ENCODE assay signal across 11 cellular contexts in the genomic region with DNA sequence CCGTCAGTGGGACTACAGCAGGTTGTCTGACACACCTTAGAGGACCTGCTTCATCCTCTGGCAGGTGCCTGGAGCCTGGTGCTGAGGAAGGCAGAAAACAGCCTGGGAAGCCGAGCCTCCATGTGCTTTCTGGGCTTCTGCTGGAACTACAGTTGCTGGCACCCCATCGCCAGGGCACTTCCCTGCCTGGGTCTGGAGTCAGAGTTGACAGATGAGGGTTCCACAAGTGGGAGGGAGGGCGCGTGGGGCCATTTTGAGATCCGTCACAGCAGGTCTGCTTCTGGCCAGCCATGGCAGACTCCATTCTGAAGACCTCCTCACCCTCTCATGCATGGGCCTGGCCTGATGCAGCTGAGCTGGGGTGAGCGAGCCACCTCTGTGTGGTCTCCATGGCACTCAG. TPM values are rescaled to one million over a fixed set of nuclear protein-coding genes. Genes with fewer than 3 reads are reported as not detected.
"Had no signal": no experiment of that assay in that cellular context is flagged by ENCODE, and none has a peak within 500 bp of the region (broad histone marks: within the 10 kb centered on the region; RNA-seq: fewer than 3 reads in every experiment).

No MANE protein-coding gene starts in this region.

- H2AFZ ChIP-seq: GM23248 had no signal

- H3K4me3 ChIP-seq: GM23248, K562 had no signal

- ATAC-seq: K562 had no signal

- H3K27ac ChIP-seq: GM23248 had no signal

- FAIRE-seq: H54, HTR-8/SVneo, K562 had no signal

- H3K9ac ChIP-seq: GM23248 had no signal

- DNase-seq: GM23248, GOT3, H9, HCEC 1CT, IMR-90, Kasumi-1, KG1 had no signal

RNA-seq across cellular contexts. Expression of a gene that starts 33.2 kb away (rescaled TPM):
- total RNA-seq: GM23248, HT-29, IMR-90, K562 had no signal
- polyA plus RNA-seq: GM23248, IMR-90, K562 had no signal
